ENCODE assay signal across 12 cellular contexts in the genomic region with DNA sequence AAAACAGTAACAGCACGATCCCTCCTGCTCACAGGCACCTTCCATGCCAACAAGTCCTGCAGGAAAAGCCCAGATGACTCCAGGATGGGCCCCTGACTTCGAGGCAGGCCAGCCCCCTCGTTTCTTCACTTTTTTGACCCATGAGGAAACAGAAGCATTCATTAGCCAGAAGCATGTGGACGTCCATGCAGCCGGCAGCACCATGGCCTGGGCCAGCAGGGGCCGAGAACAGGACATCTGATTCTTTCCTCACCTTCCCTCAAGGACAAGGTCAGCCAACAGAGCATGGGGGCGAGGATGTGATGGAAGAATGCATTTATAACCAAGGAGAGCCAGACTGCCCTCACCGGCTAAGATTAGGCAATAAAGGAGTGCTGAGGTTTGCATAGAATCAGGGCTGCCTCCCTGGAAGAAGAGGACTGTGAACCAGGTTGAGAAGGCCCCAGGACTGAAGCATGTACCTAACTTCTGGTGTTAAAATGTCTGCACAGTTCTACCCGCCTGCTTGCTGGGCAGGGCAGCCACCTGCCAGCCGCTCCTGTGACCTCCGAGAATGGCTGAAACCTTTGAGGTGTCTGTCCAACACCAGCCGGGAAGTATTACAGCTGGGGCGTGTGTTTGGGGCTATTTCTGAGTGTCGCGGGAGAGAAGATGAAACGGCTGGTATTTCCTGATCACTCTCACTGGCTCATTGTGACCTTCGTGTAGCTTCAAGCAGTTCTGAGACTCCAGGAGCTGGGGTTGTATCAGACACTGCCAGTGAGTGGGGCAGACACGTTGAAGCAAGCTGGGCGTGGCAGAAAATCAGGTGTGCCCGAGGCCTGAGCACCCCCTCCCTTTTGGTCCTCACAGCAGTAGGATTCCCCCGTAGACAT.
A peak's percentile ranks its signal among the peaks of the same experiment; 100 is the strongest.
DNase-seq lines count a peak whose midpoint lies in the region; ATAC-seq and TF ChIP-seq lines count a peak whose summit lies in the region.
"Had no signal": no experiment of that assay in that cellular context is flagged by ENCODE, and none has a peak within 500 bp of the region (broad histone marks: within the 10 kb centered on the region; RNA-seq: fewer than 3 reads in every experiment).

No MANE protein-coding gene starts in this region.

- H3F3A ChIP-seq in neural progenitor cell (ENCODE audit: low read depth), result peaks cover 2% of the 10 kb centered on the region

- no peak for ATAC-seq in stimulated activated naive CD8-positive, alpha-beta T cell treated with anti-CD3 and anti-CD28 coated beads, Interleukin-15, Interleukin-2, amounts not matched to agents 100 U/mL and 50 U/mL, for 24 hours
- ATAC-seq in Right ventricle myocardium superior (ENCODE audit: poor library complexity) (peak; percentile 35), GM18519 (IDR thresholded peaks at IDR 0.05; ENCODE audit: low FRiP score, unreplicated experiment) (no peak)
- ATAC-seq in activated CD4-positive, alpha-beta T cell treated with anti-CD3 and anti-CD28 coated beads for 36 hours, result no peak
- ATAC-seq: naive thymus-derived CD8-positive, alpha-beta T cell had no signal

- H3K27ac Mint-ChIP-seq in stimulated activated naive CD8-positive, alpha-beta T cell treated with anti-CD3 and anti-CD28 coated beads, Interleukin-15, Interleukin-2, amounts not matched to agents 100 ng/mL and 50 ng/mL, for 24 hours, result no peak overlapping the region
- H3K27ac Mint-ChIP-seq in neural progenitor cell, result peak overlapping the region; percentile 74
- no peak overlapping the region for H3K27ac Mint-ChIP-seq in activated CD4-positive, alpha-beta T cell treated with anti-CD3 and anti-CD28 coated beads for 36 hours

- POLR2A ChIA-PET in activated CD4-positive, alpha-beta T cell treated with anti-CD3 and anti-CD28 coated beads for 36 hours (lab: Charles Lee), result no interaction called here

- no TSS peak for BruUV-seq in mammary epithelial cell (replicated peaks; lab: Mats Ljungman, UMichigan)

- H3K27me3 Mint-ChIP-seq in stimulated activated naive CD8-positive, alpha-beta T cell treated with anti-CD3 and anti-CD28 coated beads, Interleukin-15, Interleukin-2, amounts not matched to agents 100 ng/mL and 50 ng/mL, for 24 hours, result no peaks in the 10 kb centered on the region
- H3K27me3 Mint-ChIP-seq in neural progenitor cell (ENCODE audit: insufficient read depth, low read depth), result peaks cover 19% of the 10 kb centered on the region
- H3K27me3 Mint-ChIP-seq in activated CD4-positive, alpha-beta T cell treated with anti-CD3 and anti-CD28 coated beads for 36 hours, result no peaks in the 10 kb centered on the region

- in situ Hi-C loops in mammary epithelial cell (cut with MboI; ENCODE audit: low sequenced_read_pairs in 2 of 2), result no loop called here

- no peak overlapping the region for H3K4me2 ChIP-seq in neural progenitor cell
- no peak overlapping the region for H3K4me2 ChIP-seq in mammary epithelial cell (ENCODE audit: insufficient read depth, low read depth, low read length)

- H4K20me1 ChIP-seq in neural progenitor cell (ENCODE audit: low read depth) (no peaks in the 10 kb centered on the region), mammary epithelial cell (ENCODE audit: insufficient read depth, low read length) (no peaks in the 10 kb centered on the region)

- dilution Hi-C loops in mammary epithelial cell (cut with HindIII; ENCODE audit: low sequenced_read_pairs), result loop anchor here (5.0 kb wide), 1 partner anchor 57 kb away; no protein-coding TSS in a partner anchor

- H3K9ac ChIP-seq in neural progenitor cell (no peak overlapping the region), mammary epithelial cell (ENCODE audit: insufficient read depth, low read length) (no peak overlapping the region)

- H3K27me3 ChIP-seq in neural progenitor cell (no peaks in the 10 kb centered on the region), mammary epithelial cell (ENCODE audit: insufficient read depth, low read length) (no peaks in the 10 kb centered on the region)

- H3K4me3 ChIP-seq in neural progenitor cell (no peak overlapping the region), mammary epithelial cell (replicated peaks in 1 of 3; ENCODE audit: insufficient read depth in 1 of 3, low read depth in 2 of 3, low read length in 3 of 3) (no peak overlapping the region)

- peaks cover 33% of the 10 kb centered on the region for H3K4me1 Mint-ChIP-seq in stimulated activated naive CD8-positive, alpha-beta T cell treated with anti-CD3 and anti-CD28 coated beads, Interleukin-15, Interleukin-2, amounts not matched to agents 100 ng/mL and 50 ng/mL, for 24 hours (ENCODE audit: low read depth)
- H3K4me1 Mint-ChIP-seq in neural progenitor cell, result peaks cover 20% of the 10 kb centered on the region
- peaks cover 6% of the 10 kb centered on the region for H3K4me1 Mint-ChIP-seq in activated CD4-positive, alpha-beta T cell treated with anti-CD3 and anti-CD28 coated beads for 36 hours

- intact Hi-C loops in Right ventricle myocardium superior (cut with DNase I) (no loop called here), mammary epithelial cell (cut with micrococcal nuclease) (no loop called here)
- intact Hi-C loops in activated CD4-positive, alpha-beta T cell treated with anti-CD3 and anti-CD28 coated beads for 36 hours (cut with DNase I, micrococcal nuclease), result no loop called here

- H3K9me3 Mint-ChIP-seq in stimulated activated naive CD8-positive, alpha-beta T cell treated with anti-CD3 and anti-CD28 coated beads, Interleukin-15, Interleukin-2, amounts not matched to agents 100 ng/mL and 50 ng/mL, for 24 hours, result no peaks in the 10 kb centered on the region
- H3K9me3 Mint-ChIP-seq in neural progenitor cell, result no peaks in the 10 kb centered on the region
- no peaks in the 10 kb centered on the region for H3K9me3 Mint-ChIP-seq in activated CD4-positive, alpha-beta T cell treated with anti-CD3 and anti-CD28 coated beads for 36 hours (ENCODE audit: low read depth)
- H3K9me3 Mint-ChIP-seq: naive thymus-derived CD8-positive, alpha-beta T cell had no signal

- H3K9me3 ChIP-seq in neural progenitor cell (ENCODE audit: low read depth) (no peaks in the 10 kb centered on the region), mammary epithelial cell (replicated peaks; ENCODE audit: insufficient read depth, low read length) (no peaks in the 10 kb centered on the region)

- H3K4me3 Mint-ChIP-seq in stimulated activated naive CD8-positive, alpha-beta T cell treated with anti-CD3 and anti-CD28 coated beads, Interleukin-15, Interleukin-2, amounts not matched to agents 100 ng/mL and 50 ng/mL, for 24 hours, result peak overlapping the region; percentile 13
- H3K4me3 Mint-ChIP-seq in neural progenitor cell, result peak overlapping the region; percentile 59
- no peak overlapping the region for H3K4me3 Mint-ChIP-seq in activated CD4-positive, alpha-beta T cell treated with anti-CD3 and anti-CD28 coated beads for 36 hours

- H3K4me1 ChIP-seq in neural progenitor cell (peaks cover 5% of the 10 kb centered on the region), mammary epithelial cell (ENCODE audit: insufficient read depth, low read length) (no peaks in the 10 kb centered on the region)

- H3K36me3 ChIP-seq in neural progenitor cell (no peaks in the 10 kb centered on the region), mammary epithelial cell (ENCODE audit: insufficient read depth, low read length) (no peaks in the 10 kb centered on the region)

- 64% methylated on average over 14 of the region's 21 CpGs for WGBS in mammary epithelial cell (ENCODE audit: low coverage, missing lambda C conversion rate)

- H3K79me2 ChIP-seq in neural progenitor cell (ENCODE audit: low read depth), result no peaks in the 10 kb centered on the region
- no peaks in the 10 kb centered on the region for H3K79me2 ChIP-seq in mammary epithelial cell (ENCODE audit: insufficient read depth, low read length)

- no peaks in the 10 kb centered on the region for H3K36me3 Mint-ChIP-seq in stimulated activated naive CD8-positive, alpha-beta T cell treated with anti-CD3 and anti-CD28 coated beads, Interleukin-15, Interleukin-2, amounts not matched to agents 100 ng/mL and 50 ng/mL, for 24 hours (ENCODE audit: low read depth)
- H3K36me3 Mint-ChIP-seq in neural progenitor cell, result no peaks in the 10 kb centered on the region
- no peaks in the 10 kb centered on the region for H3K36me3 Mint-ChIP-seq in activated CD4-positive, alpha-beta T cell treated with anti-CD3 and anti-CD28 coated beads for 36 hours (ENCODE audit: low read depth)
- H3K36me3 Mint-ChIP-seq: naive thymus-derived CD8-positive, alpha-beta T cell had no signal

- H3K27ac ChIP-seq in neural progenitor cell (no peak overlapping the region), mammary epithelial cell (ENCODE audit: insufficient read depth, low read depth, low read length) (no peak overlapping the region), caudate nucleus (ENCODE audit: low read depth, low read length) (no peak overlapping the region)

- CTCF ChIA-PET in activated CD4-positive, alpha-beta T cell treated with anti-CD3 and anti-CD28 coated beads for 36 hours (lab: Charles Lee), result interaction anchor here (0.7 kb wide), 1 partner anchor 205 kb away, joined by 4 read pairs; no protein-coding TSS in a partner anchor
- CTCF ChIA-PET in mammary epithelial cell (lab: Charles Lee; ENCODE audit: low non-redundant PET), result no interaction called here

- DNase-seq in stimulated activated naive CD8-positive, alpha-beta T cell treated with anti-CD3 and anti-CD28 coated beads, Interleukin-15, Interleukin-2, amounts not matched to agents 100 U/mL and 50 U/mL, for 24 hours, result no peak
- no peak for DNase-seq in Right ventricle myocardium superior
- no peak for DNase-seq in neural progenitor cell (ENCODE audit: low spot score)
- no peak for DNase-seq in activated CD4-positive, alpha-beta T cell treated with anti-CD3 and anti-CD28 coated beads for 36 hours
- DNase-seq in mammary epithelial cell, result no peak
- no peak for DNase-seq in caudate nucleus (lab: John Stamatoyannopoulos, UW)
- DNase-seq: DND-41; GOT3; stimulated activated CD8-positive, alpha-beta memory T cell treated with anti-CD3 and anti-CD28 coated beads, Interleukin-4, amount 100 ng/mL, for 48 hours had no signal

- TF ChIP-seq CTCF in neural progenitor cell (IDR thresholded peaks at IDR 0.05) (no peak), mammary epithelial cell (conservative IDR thresholded peaks at IDR 0.05 in 1 of 2, IDR thresholded peaks at IDR 0.05 in 1 of 2; ENCODE audit: extremely low read depth in 1 of 2, insufficient read depth in 1 of 2, low read depth in 1 of 2, low read length in 2 of 2) (no peak)

- H2AFZ ChIP-seq in neural progenitor cell (replicated peaks) (no peak overlapping the region), mammary epithelial cell (ENCODE audit: low read depth, low read length) (no peak overlapping the region)
